ENCODE assay signal across 8 cellular contexts in the genomic region with DNA sequence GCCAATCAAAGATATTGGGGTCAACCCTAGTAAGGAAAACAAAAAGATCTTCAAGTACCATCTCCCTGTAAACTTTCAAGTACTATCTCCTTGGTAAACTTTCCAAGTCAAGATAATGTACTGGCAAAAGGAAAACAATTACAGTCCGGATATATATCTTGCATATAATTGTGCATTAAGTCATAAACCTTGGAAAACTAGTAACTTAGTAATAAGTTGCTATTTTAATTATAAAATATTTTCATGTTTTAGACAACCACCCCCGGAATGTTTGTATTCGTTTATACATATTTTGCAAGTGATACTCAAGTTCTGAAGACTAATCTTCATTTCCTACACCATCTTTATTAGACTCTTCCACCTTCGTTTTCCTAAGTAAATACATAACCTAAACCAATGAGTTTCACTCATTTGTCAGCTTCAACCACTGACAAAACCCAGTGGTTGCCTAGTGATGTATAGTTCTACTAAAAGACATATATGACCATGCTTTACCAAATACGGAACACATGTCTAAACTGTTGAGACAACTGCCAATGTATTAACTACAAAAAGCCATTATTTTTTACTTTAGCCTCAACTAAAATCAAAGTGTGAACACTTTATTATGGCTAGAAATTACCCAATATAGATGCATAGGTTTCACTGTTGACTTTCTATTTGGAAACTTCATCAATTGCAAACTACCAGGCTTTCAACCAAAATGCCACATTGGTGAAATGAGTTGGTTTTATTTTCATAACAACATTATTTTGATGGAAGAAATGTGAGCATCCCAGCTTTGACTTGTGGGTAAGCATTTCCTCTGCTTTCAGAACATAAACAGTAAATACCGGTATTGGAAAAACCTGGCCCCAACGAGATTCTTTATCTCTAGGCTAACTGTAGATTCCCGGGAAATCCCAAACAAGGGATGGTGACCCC. TPM values are rescaled to one million over a fixed set of nuclear protein-coding genes. Genes with fewer than 3 reads are reported as not detected.
DNase-seq lines count a peak whose midpoint lies in the region; ATAC-seq, FAIRE-seq and TF ChIP-seq lines count a peak whose summit lies in the region.

No MANE protein-coding gene starts in this region.

- H3K27ac ChIP-seq in endodermal cell (ENCODE audit: low read depth, low read length) (peak overlapping the region; percentile 97), ovary (peak overlapping the region; percentile 94 to 100)

- TF ChIP-seq CTCF in D721Med (IDR thresholded peaks at IDR 0.05; ENCODE audit: insufficient read depth, missing control alignments) (no peak), endodermal cell (conservative IDR thresholded peaks at IDR 0.05) (no peak), ovary (IDR thresholded peaks at IDR 0.05) (no peak)

- TF ChIP-seq POLR2A in ovary (IDR thresholded peaks at IDR 0.05), result no peak

- H3K36me3 ChIP-seq in endodermal cell (ENCODE audit: control insufficient read depth, insufficient read depth, low read length), result no peaks in the 10 kb centered on the region
- no peaks in the 10 kb centered on the region for H3K36me3 ChIP-seq in ovary

- H3K9ac ChIP-seq in endodermal cell (ENCODE audit: extremely low read depth, low read length, poor library complexity, severe bottlenecking), result peak overlapping the region; percentile 36

- no peak for DNase-seq in D721Med (ENCODE audit: insufficient read length, low spot score)
- DNase-seq in NCI-H69 (lab: John Stamatoyannopoulos, UW), result peak; percentile 63
- no peak for DNase-seq in endodermal cell
- DNase-seq in ovary, result no peak
- no peak for DNase-seq in GOT3 (lab: John Stamatoyannopoulos, UW)
- DNase-seq in kidney glomerular epithelial cell (lab: John Stamatoyannopoulos, UW), result no peak

- no peaks in the 10 kb centered on the region for H3K9me3 ChIP-seq in endodermal cell (ENCODE audit: control insufficient read depth, low read length)
- H3K9me3 ChIP-seq in ovary, result no peaks in the 10 kb centered on the region

- intact Hi-C loops in ovary (cut with DNase I), result loop anchor here in 1 of 4 donors (5.0 kb wide), 1 partner anchor 199 kb away; no protein-coding TSS in a partner anchor

- H3K27me3 Mint-ChIP-seq in endodermal cell (ENCODE audit: insufficient read depth), result peaks cover 16% of the 10 kb centered on the region

- H3K4me3 ChIP-seq in endodermal cell (ENCODE audit: low read length) (peak overlapping the region; percentile 87), ovary (peak overlapping the region; percentile 62)

- 50 to 54% methylated on average over 7 to 8 of the region's 8 CpGs for WGBS in endodermal cell (ENCODE audit: insufficient coverage in 1 of 2, insufficient read length in 1 of 2), 2 experiments
- WGBS in ovary, 3 donors, result 10 to 20% (median 14%) methylated on average over 8 of the region's 8 CpGs

- H3K9me3 Mint-ChIP-seq in endodermal cell, result no peaks in the 10 kb centered on the region

- ATAC-seq in GM21825 (IDR thresholded peaks at IDR 0.05; ENCODE audit: unreplicated experiment) (no peak), GM19324 (IDR thresholded peaks at IDR 0.05; ENCODE audit: low FRiP score, unreplicated experiment) (no peak)

- H3K4me3 Mint-ChIP-seq in endodermal cell, result peak overlapping the region; percentile 88

- peak overlapping the region; percentile 94 for H3K27ac Mint-ChIP-seq in endodermal cell

- H3K4me1 Mint-ChIP-seq in endodermal cell, result peaks cover 14% of the 10 kb centered on the region

- H3K4me1 ChIP-seq in endodermal cell (ENCODE audit: control insufficient read depth, insufficient read depth, low read length) (peaks cover 5% of the 10 kb centered on the region), ovary (ENCODE audit: insufficient read depth) (no peaks in the 10 kb centered on the region)

- no peak for TF ChIP-seq EP300 in ovary (IDR thresholded peaks at IDR 0.05)

- H3K36me3 Mint-ChIP-seq in endodermal cell (ENCODE audit: low read depth), result no peaks in the 10 kb centered on the region

- peak; percentile 94 for FAIRE-seq in D721Med (lab: Jason Lieb, UNC)

- H3K27me3 ChIP-seq in endodermal cell (ENCODE audit: control insufficient read depth, insufficient read depth, low read length, poor library complexity, severe bottlenecking) (no peaks in the 10 kb centered on the region), ovary (no peaks in the 10 kb centered on the region)

RNA-seq across cellular contexts. Expression of gene AKT3, which starts 1.6 kb away (rescaled TPM):
- total RNA-seq in endodermal cell (10 to 100 TPM; 38.2 to 49.1 TPM), ovary (100 to 1,000 TPM in 5 of 7 donors, 10 to 100 TPM in 2; 45.8 to 202 (median 135) TPM)
- 57.5 TPM for polyA plus RNA-seq in endodermal cell (2013, experiment 1 of 2)
- 55.3 TPM for polyA plus RNA-seq in endodermal cell (2013, experiment 2 of 2)
- polyA plus RNA-seq in ovary, result 10 to 100 TPM; 27.2 to 60.5 TPM
